Comparison of ENCODE assay signal across 9 cellular contexts in the genomic region with DNA sequence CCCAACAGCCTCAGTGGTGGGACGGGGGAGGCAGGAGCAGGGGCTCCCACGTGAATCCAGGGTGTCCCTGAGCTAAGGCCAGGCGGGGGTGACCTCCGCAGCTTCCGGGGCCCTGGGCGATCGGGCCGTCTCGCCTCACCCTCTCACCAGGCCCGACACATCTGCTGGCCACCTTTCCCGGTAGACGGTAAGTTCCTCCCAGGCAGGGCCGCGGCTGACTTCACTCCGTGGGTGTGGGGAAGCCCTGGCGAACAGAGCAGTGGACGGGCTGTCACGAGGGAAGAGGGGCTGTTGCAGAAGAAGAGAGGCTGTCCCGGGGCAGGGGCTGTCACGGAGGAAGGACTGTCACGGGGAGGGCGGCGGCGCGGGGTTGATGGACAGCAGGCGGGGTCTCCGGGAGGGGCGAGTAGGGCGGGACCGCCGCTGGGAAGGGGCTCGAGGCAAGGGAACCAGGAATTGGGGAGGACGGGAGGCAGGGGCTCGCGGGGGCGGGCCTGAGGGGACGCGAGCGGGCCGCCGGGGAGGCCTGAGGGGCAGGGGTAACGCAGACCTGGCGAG. TPM values are rescaled to one million over a fixed set of nuclear protein-coding genes. Genes with fewer than 3 reads are reported as not detected.
DNase-seq lines count a peak whose midpoint lies in the region; ATAC-seq and TF ChIP-seq lines count a peak whose summit lies in the region.
"Had no signal": no experiment of that assay in that cellular context is flagged by ENCODE, and none has a peak within 500 bp of the region (broad histone marks: within the 10 kb centered on the region; RNA-seq: fewer than 3 reads in every experiment).

No MANE protein-coding gene starts in this region.

- peaks cover 15% of the 10 kb centered on the region for H3K79me1 ChIP-seq in trophoblast cell (ENCODE audit: low read length)

- peak overlapping the region; percentile 65 for H2BK120ac ChIP-seq in trophoblast cell (ENCODE audit: insufficient read depth, low read length, poor library complexity)

- H3K14ac ChIP-seq in trophoblast cell (ENCODE audit: low read length), result peak overlapping the region; percentile 63

- peaks cover 26 to 34% of the 10 kb centered on the region in 2 experiments for H3K36me3 ChIP-seq in trophoblast cell (ENCODE audit: control insufficient read depth in 1 of 2, insufficient read depth in 2 of 2, low read length in 2 of 2)

- H2BK12ac ChIP-seq in trophoblast cell (ENCODE audit: low read length), result no peak overlapping the region

- H4K8ac ChIP-seq in trophoblast cell (ENCODE audit: low read depth, low read length), result peak overlapping the region; percentile 53

- H3K79me2 ChIP-seq in trophoblast cell (ENCODE audit: control insufficient read depth, insufficient read depth, low read length, poor library complexity), result peaks cover 10% of the 10 kb centered on the region

- peak overlapping the region; percentile 73 for H3K4ac ChIP-seq in trophoblast cell (ENCODE audit: low read depth, low read length)

- H3K27ac ChIP-seq in C4-2B, result peak overlapping the region; percentile 94
- H3K27ac ChIP-seq in trophoblast cell (ENCODE audit: low read depth, low read length), result peak overlapping the region; percentile 37

- H3K18ac ChIP-seq in trophoblast cell (ENCODE audit: low read length), result peak overlapping the region; percentile 54

- peak overlapping the region; percentile 80 for H3K4me2 ChIP-seq in trophoblast cell (ENCODE audit: low read length)

- H4K91ac ChIP-seq in trophoblast cell (ENCODE audit: low read depth, low read length), result peak overlapping the region; percentile 89

- H3K9me3 ChIP-seq in trophoblast cell (ENCODE audit: insufficient read depth, low read depth, low read length), result no peaks in the 10 kb centered on the region

- no peaks in the 10 kb centered on the region for H3K27me3 ChIP-seq in trophoblast cell (ENCODE audit: insufficient read depth, low read length)

- TF ChIP-seq CTCF in C4-2B (conservative IDR thresholded peaks at IDR 0.05) (no peak), epithelial cell of proximal tubule (conservative IDR thresholded peaks at IDR 0.05; ENCODE audit: low read depth, low read length) (no peak)

- H3K4me3 ChIP-seq in epithelial cell of proximal tubule (ENCODE audit: low read depth, low read length) (peak overlapping the region; percentile 90), trophoblast cell (ENCODE audit: low read depth, low read length) (peak overlapping the region; percentile 85)

- H2AFZ ChIP-seq in trophoblast cell (ENCODE audit: insufficient read depth, low read length, poor library complexity), result peak overlapping the region; percentile 78

- DNase-seq in epithelial cell of proximal tubule (ENCODE audit: low read depth) (no peak), trophoblast cell (no peak), ACHN (no peak), G401 (ENCODE audit: low spot score) (no peak), NCI-H2081 treated with DMSO at 0.1 percent for 48 hours (lab: John Stamatoyannopoulos, UW) (no peak)

- peak overlapping the region; percentile 84 for H2BK5ac ChIP-seq in trophoblast cell (ENCODE audit: low read depth, low read length, poor library complexity)

- peak; percentile 4 for ATAC-seq in GM21423 (IDR thresholded peaks at IDR 0.05; ENCODE audit: unreplicated experiment)

- peak overlapping the region; percentile 76 for H3K9ac ChIP-seq in trophoblast cell (ENCODE audit: low read length)

- peak overlapping the region; percentile 59 for H2AK5ac ChIP-seq in trophoblast cell (ENCODE audit: low read length)

- in situ Hi-C loops in ACHN (cut with HindIII; ENCODE audit: low pct_ligation_motif_present, low pct_unique_long_range_greater_than_20kb, low sequenced_read_pairs) (no loop called here), G401 (cut with HindIII; ENCODE audit: low sequenced_read_pairs) (no loop called here)

- WGBS in trophoblast cell (ENCODE audit: extremely low coverage, insufficient coverage, insufficient read length), result no CpG with 5 or more reads among the region's 43 CpGs

- H3K4me1 ChIP-seq in trophoblast cell (ENCODE audit: control insufficient read depth in 1 of 2, insufficient read depth in 2 of 2, low read length in 2 of 2), result peaks cover 17 to 23% of the 10 kb centered on the region in 2 experiments

- no peak overlapping the region for H3K23ac ChIP-seq in trophoblast cell (ENCODE audit: low read length)

- peak overlapping the region; percentile 38 for H4K12ac ChIP-seq in trophoblast cell (ENCODE audit: low read depth, low read length)

TF ChIP-seq in PFSK-1, 5 proteins besides CTCF, POLR2A, EP300 and RAD21:
- TF ChIP-seq SIN3A (IDR thresholded peaks at IDR 0.05; ENCODE audit: borderline replicate concordance, insufficient read depth, low read length) (no peak), TAF1 (IDR thresholded peaks at IDR 0.05; ENCODE audit: borderline replicate concordance, insufficient read depth, low read length) (0 out of 2 replicates have a peak, but pooled peaks have one; percentile 31)

RNA-seq across cellular contexts. Expression of gene PKMYT1, which starts 0.5 kb away (rescaled TPM):
- polyA plus RNA-seq in PFSK-1 (2012; ENCODE audit: insufficient read length, low read depth), result 34.2 TPM
- total RNA-seq in epithelial cell of proximal tubule, result 107 and 120 TPM in 2 replicates
- 58.0 and 58.7 TPM in 2 replicates for polyA plus RNA-seq in trophoblast cell (2013)
- total RNA-seq in G401 (2014; rRNA removed; shearing (Covaris generic)), result 9.3 and 19.0 TPM in 2 replicates

RNA-seq across cellular contexts. Expression of gene PAQR4, which starts 10.6 kb away (rescaled TPM):
- polyA plus RNA-seq in PFSK-1 (2012; ENCODE audit: insufficient read length, low read depth), result 12.5 TPM
- 33.4 and 36.0 TPM in 2 replicates for total RNA-seq in epithelial cell of proximal tubule
- polyA plus RNA-seq in trophoblast cell (2013), result 10.1 and 10.3 TPM in 2 replicates
- total RNA-seq in G401 (2014; rRNA removed; shearing (Covaris generic)), result 29.0 and 43.4 TPM in 2 replicates

RNA-seq across cellular contexts. Expression of gene KREMEN2, which starts 15.7 kb away (rescaled TPM):
- polyA plus RNA-seq in PFSK-1 (2012; ENCODE audit: insufficient read length, low read depth), result 1.8 TPM
- 0.72 and 4.2 TPM in 2 replicates for total RNA-seq in epithelial cell of proximal tubule
- 2.7 and 2.8 TPM in 2 replicates for polyA plus RNA-seq in trophoblast cell (2013)
- total RNA-seq in G401 (2014; rRNA removed; shearing (Covaris generic)), result 64.8 and 80.7 TPM in 2 replicates

RNA-seq across cellular contexts. Expression of gene CLDN9, which starts 33.0 kb away (rescaled TPM):
- polyA plus RNA-seq in PFSK-1 (2012; ENCODE audit: insufficient read length, low read depth), result 0.51 TPM
- 0.29 and 3.5 TPM in 2 replicates for total RNA-seq in epithelial cell of proximal tubule
- 0.40 and 0.62 TPM in 2 replicates for polyA plus RNA-seq in trophoblast cell (2013)
- not detected in 2 replicates for total RNA-seq in G401 (2014; rRNA removed; shearing (Covaris generic))
- total RNA-seq: LHCN-M2 had no signal

RNA-seq across cellular contexts. Expression of gene CLDN6, which starts 38.2 kb away (rescaled TPM):
- polyA plus RNA-seq in PFSK-1 (2012; ENCODE audit: insufficient read length, low read depth), result 0.24 TPM
- 255 and 813 TPM in 2 replicates for total RNA-seq in epithelial cell of proximal tubule
- 719 and 729 TPM in 2 replicates for polyA plus RNA-seq in trophoblast cell (2013)
- 1.7 and 2.7 TPM in 2 replicates for total RNA-seq in G401 (2014; rRNA removed; shearing (Covaris generic))

Comparison
In these comparisons a context has a peak if more than half of its experiments do, and no peak if none do; other contexts are left out.
1. RNA of gene KREMEN2, which starts 15.7 kb away (total RNA-seq): 64.8 to 80.7 TPM in G401; 0.72 to 4.2 TPM in epithelial cell of proximal tubule; every median in the first group is over 10 times any median in the second.